In the genomic region with DNA sequence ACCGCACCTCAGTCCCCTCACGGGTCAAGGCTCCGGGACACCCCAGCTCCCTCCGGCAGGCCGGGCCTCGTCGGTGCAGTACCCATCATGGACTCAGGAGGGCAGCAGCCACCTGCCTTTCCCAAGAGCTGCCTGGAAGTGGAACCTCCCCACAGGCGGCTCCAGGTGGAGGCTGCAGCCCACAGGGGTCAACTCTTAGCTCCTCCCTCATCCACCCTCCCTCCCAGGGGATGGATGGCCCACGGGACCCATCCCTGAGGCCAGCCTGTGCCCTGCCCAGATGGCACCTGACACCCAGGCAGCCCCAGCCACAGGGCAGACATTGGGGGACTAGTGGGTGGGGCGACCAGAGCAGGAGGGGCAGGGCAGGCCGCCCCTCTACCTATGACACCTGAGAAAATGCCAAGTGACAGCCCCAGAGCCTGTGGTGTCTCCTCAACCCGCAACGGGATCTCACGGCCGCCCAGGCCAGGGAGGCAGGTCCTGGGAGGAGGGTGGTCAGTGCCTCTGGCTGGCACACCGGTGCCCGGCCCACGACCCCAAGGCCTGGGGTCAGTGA, we compare ENCODE assay signal across 1 cellular context.
A peak's percentile ranks its signal among the peaks of the same experiment; 100 is the strongest.
TF ChIP-seq lines count a peak whose summit lies in the region.

No MANE protein-coding gene starts in this region.

TF ChIP-seq in K562, 482 proteins besides CTCF, POLR2A, EP300 and RAD21 (continued from another document and continues in another):
- TF ChIP-seq ZBTB11 (CRISPR knock-in tag; IDR thresholded peaks at IDR 0.05), result no peak
- TF ChIP-seq NFE2L1 (tag; IDR thresholded peaks at IDR 0.05; ENCODE audit: borderline replicate concordance, low read depth), result no peak
- TF ChIP-seq FOXA1 (IDR thresholded peaks at IDR 0.05; ENCODE audit: borderline replicate concordance), result no peak
- 0 out of 2 replicates have a peak, but pooled peaks have one; percentile 43 for TF ChIP-seq SP1 (CRISPR knock-in tag; IDR thresholded peaks at IDR 0.05)
- TF ChIP-seq HEY1 (CRISPR knock-in tag; IDR thresholded peaks at IDR 0.05; ENCODE audit: borderline replicate concordance), result no peak
- TF ChIP-seq ZKSCAN8 (CRISPR knock-in tag; IDR thresholded peaks at IDR 0.05), result no peak
- no peak for TF ChIP-seq MED1 (CRISPR knock-in tag; IDR thresholded peaks at IDR 0.05; ENCODE audit: borderline replicate concordance)
- TF ChIP-seq EP400 (IDR thresholded peaks at IDR 0.05), result no peak
- no peak for TF ChIP-seq ZNF175 (CRISPR knock-in tag; IDR thresholded peaks at IDR 0.05; ENCODE audit: low read depth)
- no peak for TF ChIP-seq YBX1 (IDR thresholded peaks at IDR 0.05)
- TF ChIP-seq NELFE (IDR thresholded peaks at IDR 0.05; ENCODE audit: insufficient read depth, insufficient read length), result no peak
- TF ChIP-seq ZNF124 (CRISPR knock-in tag; IDR thresholded peaks at IDR 0.05), result no peak
- TF ChIP-seq ZNF785 (CRISPR knock-in tag; IDR thresholded peaks at IDR 0.05), result no peak
- TF ChIP-seq ZNF584 (CRISPR knock-in tag; IDR thresholded peaks at IDR 0.05; ENCODE audit: low read depth), result no peak
- TF ChIP-seq, protein P1, sequence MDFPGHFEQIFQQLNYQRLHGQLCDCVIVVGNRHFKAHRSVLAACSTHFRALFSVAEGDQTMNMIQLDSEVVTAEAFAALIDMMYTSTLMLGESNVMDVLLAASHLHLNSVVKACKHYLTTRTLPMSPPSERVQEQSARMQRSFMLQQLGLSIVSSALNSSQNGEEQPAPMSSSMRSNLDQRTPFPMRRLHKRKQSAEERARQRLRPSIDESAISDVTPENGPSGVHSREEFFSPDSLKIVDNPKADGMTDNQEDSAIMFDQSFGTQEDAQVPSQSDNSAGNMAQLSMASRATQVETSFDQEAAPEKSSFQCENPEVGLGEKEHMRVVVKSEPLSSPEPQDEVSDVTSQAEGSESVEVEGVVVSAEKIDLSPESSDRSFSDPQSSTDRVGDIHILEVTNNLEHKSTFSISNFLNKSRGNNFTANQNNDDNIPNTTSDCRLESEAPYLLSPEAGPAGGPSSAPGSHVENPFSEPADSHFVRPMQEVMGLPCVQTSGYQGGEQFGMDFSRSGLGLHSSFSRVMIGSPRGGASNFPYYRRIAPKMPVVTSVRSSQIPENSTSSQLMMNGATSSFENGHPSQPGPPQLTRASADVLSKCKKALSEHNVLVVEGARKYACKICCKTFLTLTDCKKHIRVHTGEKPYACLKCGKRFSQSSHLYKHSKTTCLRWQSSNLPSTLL (IDR thresholded peaks at IDR 0.05), result no peak
- TF ChIP-seq NCOA2 (IDR thresholded peaks at IDR 0.05; ENCODE audit: partially characterized antibody in 2 of 2), result no peak
- TF ChIP-seq ZNF695 (CRISPR knock-in tag; IDR thresholded peaks at IDR 0.05), result no peak
- 0 out of 4 replicates have a peak, but pooled peaks of 1 of the 2 experiments have one; percentile 23 for TF ChIP-seq ZMIZ1 (IDR thresholded peaks at IDR 0.05; ENCODE audit: low read depth in 2 of 2, low read length in 2 of 2)
- no peak for TF ChIP-seq DDX20 (tag; IDR thresholded peaks at IDR 0.05; ENCODE audit: low read depth)
- TF ChIP-seq STAG1 (CRISPR knock-in tag; IDR thresholded peaks at IDR 0.05; ENCODE audit: borderline replicate concordance), result peak; percentile 89; the same call in 1 of the 2 replicates
- TF ChIP-seq HIVEP1 (CRISPR knock-in tag; IDR thresholded peaks at IDR 0.05), result no peak
- TF ChIP-seq KLF13 (tag; IDR thresholded peaks at IDR 0.05; ENCODE audit: borderline replicate concordance, low read depth), result 0 out of 2 replicates have a peak, but pooled peaks have one; percentile 6
- TF ChIP-seq CCNT2 (IDR thresholded peaks at IDR 0.05; ENCODE audit: borderline replicate concordance, extremely low read depth, insufficient read length, low read depth, low read length), result no peak
- TF ChIP-seq ZNF354B (CRISPR knock-in tag; IDR thresholded peaks at IDR 0.05), result no peak
- TF ChIP-seq CREM (IDR thresholded peaks at IDR 0.05; ENCODE audit: low read depth), result peak; percentile 36; the same call in 1 of the 2 replicates
- TF ChIP-seq CC2D1A (IDR thresholded peaks at IDR 0.05), result peak; percentile 21; the same call in 1 of the 2 replicates
- no peak for TF ChIP-seq ILK (tag; IDR thresholded peaks at IDR 0.05; ENCODE audit: borderline replicate concordance, low read depth)
- TF ChIP-seq GABPA (tag; conservative IDR thresholded peaks at IDR 0.05; ENCODE audit: low read depth), result no peak
- TF ChIP-seq ETS2 (tag; IDR thresholded peaks at IDR 0.05; ENCODE audit: borderline replicate concordance, poor library complexity, severe bottlenecking), result no peak
- peak; percentile 34; the same call in 1 of the 2 replicates for TF ChIP-seq SPI1 (IDR thresholded peaks at IDR 0.05; ENCODE audit: borderline replicate concordance, low read depth, low read length)
- no peak for TF ChIP-seq ZNF408 (CRISPR knock-in tag; IDR thresholded peaks at IDR 0.05; ENCODE audit: low read depth)
- no peak for TF ChIP-seq HCFC1 (IDR thresholded peaks at IDR 0.05; ENCODE audit: low read depth, low read length)
- no peak for TF ChIP-seq PHF8 (IDR thresholded peaks at IDR 0.05; ENCODE audit: borderline replicate concordance, low read length)
- no peak for TF ChIP-seq OTX1 (CRISPR knock-in tag; IDR thresholded peaks at IDR 0.05)
- TF ChIP-seq, protein P2, sequence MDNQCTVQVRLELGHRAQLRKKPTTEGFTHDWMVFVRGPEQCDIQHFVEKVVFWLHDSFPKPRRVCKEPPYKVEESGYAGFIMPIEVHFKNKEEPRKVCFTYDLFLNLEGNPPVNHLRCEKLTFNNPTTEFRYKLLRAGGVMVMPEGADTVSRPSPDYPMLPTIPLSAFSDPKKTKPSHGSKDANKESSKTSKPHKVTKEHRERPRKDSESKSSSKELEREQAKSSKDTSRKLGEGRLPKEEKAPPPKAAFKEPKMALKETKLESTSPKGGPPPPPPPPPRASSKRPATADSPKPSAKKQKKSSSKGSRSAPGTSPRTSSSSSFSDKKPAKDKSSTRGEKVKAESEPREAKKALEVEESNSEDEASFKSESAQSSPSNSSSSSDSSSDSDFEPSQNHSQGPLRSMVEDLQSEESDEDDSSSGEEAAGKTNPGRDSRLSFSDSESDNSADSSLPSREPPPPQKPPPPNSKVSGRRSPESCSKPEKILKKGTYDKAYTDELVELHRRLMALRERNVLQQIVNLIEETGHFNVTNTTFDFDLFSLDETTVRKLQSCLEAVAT (IDR thresholded peaks at IDR 0.05), result no peak
- no peak for TF ChIP-seq MEIS2 (IDR thresholded peaks at IDR 0.05; ENCODE audit: partially characterized antibody)
- TF ChIP-seq TFAP4 (CRISPR knock-in tag; IDR thresholded peaks at IDR 0.05; ENCODE audit: borderline replicate concordance), result peak; percentile 53; the same call in 1 of the 2 replicates
- 0 out of 2 replicates have a peak, but pooled peaks have one; percentile 43 for TF ChIP-seq XRCC5 (IDR thresholded peaks at IDR 0.05; ENCODE audit: low read depth, low read length)
- no peak for TF ChIP-seq ZNF431 (CRISPR knock-in tag; IDR thresholded peaks at IDR 0.05)
- TF ChIP-seq ZNF41 (CRISPR knock-in tag; conservative IDR thresholded peaks at IDR 0.05), result no peak
- TF ChIP-seq MYNN (IDR thresholded peaks at IDR 0.05), result 0 out of 2 replicates have a peak, but pooled peaks have one; percentile 24
- TF ChIP-seq MYNN (CRISPR knock-in tag; IDR thresholded peaks at IDR 0.05), result no peak
- no peak for TF ChIP-seq ZBTB33 (CRISPR knock-in tag; IDR thresholded peaks at IDR 0.05)
- 0 out of 2 replicates have a peak, but pooled peaks have one; percentile 24 for TF ChIP-seq ZKSCAN1 (IDR thresholded peaks at IDR 0.05; ENCODE audit: low read depth, low read length)
- TF ChIP-seq HDAC1 (IDR thresholded peaks at IDR 0.05), result no peak
- no peak for TF ChIP-seq PREB (CRISPR knock-in tag; IDR thresholded peaks at IDR 0.05)
- no peak for TF ChIP-seq FOXJ3 (CRISPR knock-in tag; IDR thresholded peaks at IDR 0.05)
